In the genomic region with DNA sequence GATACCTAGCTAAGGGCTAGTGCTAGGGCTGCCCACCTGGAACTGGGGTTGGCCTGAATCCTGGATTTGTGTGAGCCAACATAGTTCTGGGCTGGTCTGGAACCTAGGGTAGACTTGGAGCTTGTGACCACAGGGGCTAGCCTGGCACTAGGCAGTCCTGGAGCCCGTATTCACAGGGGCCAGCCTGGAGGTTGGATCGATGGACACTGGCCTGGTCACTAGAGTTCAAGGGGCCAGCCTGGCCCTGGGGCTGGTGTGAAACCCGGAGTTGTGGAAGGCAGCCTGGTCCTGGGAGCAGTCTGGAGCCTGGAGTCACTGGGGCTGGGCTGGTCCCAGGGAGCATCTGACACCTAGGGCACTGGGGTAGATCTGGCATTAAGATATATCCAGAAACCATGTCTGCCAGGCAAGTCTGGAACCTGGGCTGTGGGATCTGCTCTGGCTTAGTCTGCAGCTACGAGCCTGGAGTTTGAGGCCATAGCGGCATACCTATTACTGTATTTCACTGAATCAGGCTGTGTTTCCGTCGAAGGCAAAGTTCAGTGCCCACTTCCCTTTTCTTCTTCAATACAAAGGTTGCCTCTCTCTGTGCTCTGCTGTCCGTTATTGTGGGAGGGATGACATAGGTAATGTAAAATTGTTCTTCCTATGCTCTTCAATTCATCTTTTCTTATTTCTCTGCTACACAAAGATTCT, we compare ENCODE assay signal across 14 cellular contexts. TPM values are rescaled to one million over a fixed set of nuclear protein-coding genes. Genes with fewer than 3 reads are reported as not detected.
DNase-seq lines count a peak whose midpoint lies in the region; ATAC-seq and TF ChIP-seq lines count a peak whose summit lies in the region.
"Had no signal": no experiment of that assay in that cellular context is flagged by ENCODE, and none has a peak within 500 bp of the region (broad histone marks: within the 10 kb centered on the region; RNA-seq: fewer than 3 reads in every experiment).

No MANE protein-coding gene starts in this region.

- no peaks in the 10 kb centered on the region for H3K9me3 Mint-ChIP-seq in activated CD4-positive, alpha-beta T cell treated with anti-CD3 and anti-CD28 coated beads, Interleukin-2, amount 10 ng/mL, durations not matched to agents 24 days and 14 days
- H3K9me3 Mint-ChIP-seq: activated CD8-positive, alpha-beta T cell treated with anti-CD3 and anti-CD28 coated beads for 36 hours had no signal

- no peak overlapping the region for H3K27ac ChIP-seq in upper lobe of left lung
- H3K27ac ChIP-seq: body of pancreas, suprapubic skin had no signal

- H3K9me3 ChIP-seq in upper lobe of left lung, result no peaks in the 10 kb centered on the region
- H3K9me3 ChIP-seq: body of pancreas, suprapubic skin had no signal

- H3K4me3 Mint-ChIP-seq in activated CD4-positive, alpha-beta T cell treated with anti-CD3 and anti-CD28 coated beads, Interleukin-2, amount 10 ng/mL, durations not matched to agents 24 days and 14 days, result no peak overlapping the region
- H3K4me3 Mint-ChIP-seq: activated CD8-positive, alpha-beta T cell treated with anti-CD3 and anti-CD28 coated beads for 36 hours had no signal

- no peaks in the 10 kb centered on the region for H3K36me3 ChIP-seq in upper lobe of left lung
- H3K36me3 ChIP-seq: suprapubic skin had no signal

- no peak overlapping the region for H3K4me3 ChIP-seq in upper lobe of left lung
- H3K4me3 ChIP-seq: body of pancreas, suprapubic skin had no signal

- 60 to 70% methylated on average over 7 to 8 of the region's 8 CpGs for WGBS in upper lobe of left lung, 2 donors

- no peaks in the 10 kb centered on the region for H3K36me3 Mint-ChIP-seq in activated CD4-positive, alpha-beta T cell treated with anti-CD3 and anti-CD28 coated beads, Interleukin-2, amount 10 ng/mL, durations not matched to agents 24 days and 14 days (ENCODE audit: low read depth)

- intact Hi-C loops in activated CD4-positive, alpha-beta T cell treated with anti-CD3 and anti-CD28 coated beads, Interleukin-2, amount 10 ng/mL, durations not matched to agents 24 days and 14 days (cut with micrococcal nuclease), result no loop called here

- H3K27me3 ChIP-seq in upper lobe of left lung, result no peaks in the 10 kb centered on the region
- H3K27me3 ChIP-seq: body of pancreas had no signal

- no peak for TF ChIP-seq EP300 in upper lobe of left lung (IDR thresholded peaks at IDR 0.05)

- no peaks in the 10 kb centered on the region for H3K4me1 Mint-ChIP-seq in activated CD4-positive, alpha-beta T cell treated with anti-CD3 and anti-CD28 coated beads, Interleukin-2, amount 10 ng/mL, durations not matched to agents 24 days and 14 days

- TF ChIP-seq CTCF in upper lobe of left lung (IDR thresholded peaks at IDR 0.05), result no peak

- peak; percentile 20 for DNase-seq in activated CD4-positive, alpha-beta T cell treated with anti-CD3 and anti-CD28 coated beads, Interleukin-2, amount 10 ng/mL, durations not matched to agents 24 days and 14 days
- no peak for DNase-seq in activated CD4-positive, alpha-beta T cell treated with anti-CD3 and anti-CD28 coated beads for 48 hours
- peak; percentile 74 to 80 for DNase-seq in Kasumi-1 (lab: John Stamatoyannopoulos, UW)
- DNase-seq in upper lobe of left lung, result peak in 1 of 2 donors; percentile 20
- no peak for DNase-seq in medulla oblongata (ENCODE audit: extremely low spot score)
- DNase-seq in NCI-H2029 (lab: John Stamatoyannopoulos, UW), result no peak
- no peak for DNase-seq in activated CD8-positive, alpha-beta memory T cell treated with anti-CD3 and anti-CD28 coated beads, Interleukin-2, amount 50 U/mL, for 4 hours
- DNase-seq: 8988T; activated CD8-positive, alpha-beta T cell treated with anti-CD3 and anti-CD28 coated beads for 36 hours; body of pancreas had no signal

- TF ChIP-seq POLR2A in upper lobe of left lung (IDR thresholded peaks at IDR 0.05), result no peak

- no peak overlapping the region for H3K27ac Mint-ChIP-seq in activated CD4-positive, alpha-beta T cell treated with anti-CD3 and anti-CD28 coated beads, Interleukin-2, amount 10 ng/mL, durations not matched to agents 24 days and 14 days
- H3K27ac Mint-ChIP-seq: activated CD8-positive, alpha-beta T cell treated with anti-CD3 and anti-CD28 coated beads for 36 hours had no signal

- H3K4me1 ChIP-seq in upper lobe of left lung, result no peaks in the 10 kb centered on the region
- H3K4me1 ChIP-seq: body of pancreas, suprapubic skin had no signal

- H3K27me3 Mint-ChIP-seq in activated CD4-positive, alpha-beta T cell treated with anti-CD3 and anti-CD28 coated beads, Interleukin-2, amount 10 ng/mL, durations not matched to agents 24 days and 14 days, result peaks cover 34% of the 10 kb centered on the region

- ATAC-seq in HG02870 (IDR thresholded peaks at IDR 0.05; ENCODE audit: unreplicated experiment) (peak; percentile 78), upper lobe of left lung (ENCODE audit: low FRiP score in 2 of 2) (peak; percentile 8 to 49)
- ATAC-seq: activated CD8-positive, alpha-beta T cell treated with anti-CD3 and anti-CD28 coated beads for 36 hours; body of pancreas had no signal

RNA-seq across cellular contexts. Expression of a gene that starts 9.1 kb away (rescaled TPM):
- total RNA-seq in activated CD4-positive, alpha-beta T cell treated with anti-CD3 and anti-CD28 coated beads, Interleukin-2, amount 10 ng/mL, durations not matched to agents 24 days and 14 days, result not detected in 2 replicates
- not detected for total RNA-seq in upper lobe of left lung
- total RNA-seq: activated CD8-positive, alpha-beta T cell treated with anti-CD3 and anti-CD28 coated beads for 36 hours; body of pancreas; fibroblast of villous mesenchyme; mononuclear cell; suprapubic skin had no signal

RNA-seq across cellular contexts. Expression of a gene that starts 30.0 kb away (rescaled TPM):
- total RNA-seq in activated CD4-positive, alpha-beta T cell treated with anti-CD3 and anti-CD28 coated beads, Interleukin-2, amount 10 ng/mL, durations not matched to agents 24 days and 14 days, result 68.4 and 70.1 TPM in 2 replicates
- 1 to 10 TPM in 4 of 6 donors, under 1 TPM in 1, not detected in 1; 0.92 to 5.0 (median 2.4) TPM for total RNA-seq in upper lobe of left lung

Comparison
In these comparisons a context has a peak if more than half of its experiments do, and no peak if none do; other contexts are left out.
1. DNase-seq: peak in activated CD4-positive, alpha-beta T cell treated with anti-CD3 and anti-CD28 coated beads, Interleukin-2, amount 10 ng/mL, durations not matched to agents 24 days and 14 days (single experiment) and Kasumi-1 (2 of 2); none in activated CD4-positive, alpha-beta T cell treated with anti-CD3 and anti-CD28 coated beads for 48 hours (single experiment), medulla oblongata (single experiment), NCI-H2029 (single experiment) and activated CD8-positive, alpha-beta memory T cell treated with anti-CD3 and anti-CD28 coated beads, Interleukin-2, amount 50 U/mL, for 4 hours (single experiment).
2. RNA of a gene that starts 30.0 kb away (total RNA-seq): 68.4 to 70.1 TPM in activated CD4-positive, alpha-beta T cell treated with anti-CD3 and anti-CD28 coated beads, Interleukin-2, amount 10 ng/mL, durations not matched to agents 24 days and 14 days; 0.92 to 5.0 TPM in upper lobe of left lung; every median in the first group is over 10 times any median in the second.